18 cellular contexts compared by ENCODE assay signal in the genomic region with DNA sequence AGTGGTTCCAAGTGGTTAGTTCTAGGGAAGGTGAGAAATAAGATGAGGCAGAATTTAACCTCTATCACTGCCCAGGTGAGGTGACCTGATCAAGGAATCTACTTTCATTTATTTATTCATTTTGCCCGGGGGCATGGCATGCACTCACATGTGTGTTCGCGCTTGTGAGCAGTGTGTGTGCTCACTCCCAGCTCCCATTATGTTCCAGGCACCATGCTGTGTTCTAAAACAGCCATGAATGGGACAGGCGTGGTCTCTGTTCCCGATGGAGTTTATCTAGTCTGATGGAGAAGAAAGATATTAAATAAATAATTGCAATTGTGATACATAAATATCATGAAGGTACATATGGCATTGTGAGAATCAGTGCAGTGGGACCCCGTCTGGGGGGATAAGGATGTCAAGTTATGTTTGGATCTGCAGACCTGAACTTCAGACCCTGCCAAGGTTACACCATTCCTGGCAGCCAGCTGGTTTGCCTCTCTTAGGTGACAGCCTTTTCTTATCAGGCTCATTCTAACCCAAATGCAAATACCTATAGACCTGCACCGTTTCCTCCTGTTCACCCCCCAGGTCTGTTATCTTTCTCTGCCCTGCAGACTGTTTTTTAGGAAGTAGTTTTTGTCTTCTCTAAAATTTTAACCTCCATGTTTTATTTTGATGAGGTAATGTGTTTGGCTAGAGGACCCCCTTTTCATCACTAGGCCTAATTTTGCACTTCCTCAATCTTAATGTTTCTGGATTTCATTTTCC. TPM values are rescaled to one million over a fixed set of nuclear protein-coding genes. Genes with fewer than 3 reads are reported as not detected.
DNase-seq lines count a peak whose midpoint lies in the region; ATAC-seq and TF ChIP-seq lines count a peak whose summit lies in the region.
"Had no signal": no experiment of that assay in that cellular context is flagged by ENCODE, and none has a peak within 500 bp of the region (broad histone marks: within the 10 kb centered on the region; RNA-seq: fewer than 3 reads in every experiment).

No MANE protein-coding gene starts in this region.

- TF ChIP-seq CTCF in activated CD8-positive, alpha-beta T cell treated with anti-CD3 and anti-CD28 coated beads for 36 hours (IDR thresholded peaks at IDR 0.05) = no peak
- TF ChIP-seq CTCF in Loucy (conservative IDR thresholded peaks at IDR 0.05; ENCODE audit: low read length) (no peak), adrenal gland (IDR thresholded peaks at IDR 0.05) (no peak), neutrophil (IDR thresholded peaks at IDR 0.05) (no peak), hepatocyte (IDR thresholded peaks at IDR 0.05; ENCODE audit: poor library complexity) (no peak)

- H3K79me2 ChIP-seq in Loucy (ENCODE audit: insufficient read depth, low read length) = peaks cover 95% of the 10 kb centered on the region
- peaks cover 94% of the 10 kb centered on the region for H3K79me2 ChIP-seq in hepatocyte

- H3K36me3 ChIP-seq in Loucy (ENCODE audit: insufficient read depth, low read length) (peaks cover 13% of the 10 kb centered on the region; the same call in 1 of the 2 replicates), adrenal gland (replicated peaks in 1 of 2) (peaks cover 0 to 22% of the 10 kb centered on the region in 2 donors), neutrophil (peaks cover 12% of the 10 kb centered on the region), hepatocyte (replicated peaks; ENCODE audit: insufficient read depth, low read depth) (no peaks in the 10 kb centered on the region)

- H3K9me3 Mint-ChIP-seq in activated CD8-positive, alpha-beta T cell treated with anti-CD3 and anti-CD28 coated beads for 36 hours = no peaks in the 10 kb centered on the region
- H3K9me3 Mint-ChIP-seq in activated CD8-positive, alpha-beta T cell treated with anti-CD3 and anti-CD28 coated beads, Interleukin-2, amount 10 ng/mL, durations not matched to agents 7 days and 5 days (ENCODE audit: insufficient read depth) = no peaks in the 10 kb centered on the region
- H3K9me3 Mint-ChIP-seq: activated CD4-positive, alpha-beta T cell treated with anti-CD3 and anti-CD28 coated beads, Interleukin-2, amount 10 ng/mL, durations not matched to agents 7 days and 5 days; activated naive CD4-positive, alpha-beta T cell treated with anti-CD3 and anti-CD28 coated beads, Interleukin-2, amount 50 U/mL, for 72 hours had no signal

- POLR2A ChIA-PET in activated CD8-positive, alpha-beta T cell treated with anti-CD3 and anti-CD28 coated beads for 36 hours (lab: Charles Lee) = interaction anchor here (1.0 kb wide), 1 partner anchor 15 kb away, joined by 3 read pairs; no protein-coding TSS in a partner anchor
- POLR2A ChIA-PET in activated CD8-positive, alpha-beta T cell treated with anti-CD3 and anti-CD28 coated beads, Interleukin-2, amount 10 ng/mL, durations not matched to agents 7 days and 5 days (lab: Charles Lee) = interaction anchor here (1.0 kb wide), 1 partner anchor 11 kb away, joined by 3 read pairs; a partner anchor contains a TSS

- peak overlapping the region; percentile 4 for H3K4me2 ChIP-seq in Loucy (ENCODE audit: low read depth, low read length, poor library complexity, severe bottlenecking)
- H3K4me2 ChIP-seq in hepatocyte = no peak overlapping the region

- no peak for DNase-seq in activated CD8-positive, alpha-beta T cell treated with anti-CD3 and anti-CD28 coated beads for 36 hours
- DNase-seq in activated CD8-positive, alpha-beta T cell treated with anti-CD3 and anti-CD28 coated beads, Interleukin-2, amount 10 ng/mL, durations not matched to agents 7 days and 5 days = no peak
- DNase-seq in adrenal gland (no peak), OCI-M2 (lab: John Stamatoyannopoulos, UW; ENCODE audit: unreplicated experiment) (no peak), ureter (ENCODE audit: low spot score) (no peak), hepatocyte (ENCODE audit: low spot score) (no peak)
- DNase-seq: activated CD4-positive, alpha-beta T cell treated with anti-CD3 and anti-CD28 coated beads, Interleukin-2, amount 10 ng/mL, durations not matched to agents 7 days and 5 days; cortex of kidney; gastrocnemius medialis; GDM1; NCI-H2171 treated with DMSO at 0.1 percent for 48 hours; psoas muscle; SJCRH30; stimulated activated CD4-positive, alpha-beta T cell treated with anti-CD3 and anti-CD28 coated beads, Interleukin-4, amount 100 ng/mL, for 4 hours had no signal

- peaks cover 69% of the 10 kb centered on the region for H3K4me1 Mint-ChIP-seq in activated CD8-positive, alpha-beta T cell treated with anti-CD3 and anti-CD28 coated beads for 36 hours (ENCODE audit: low read depth)
- peaks cover 43% of the 10 kb centered on the region for H3K4me1 Mint-ChIP-seq in activated CD8-positive, alpha-beta T cell treated with anti-CD3 and anti-CD28 coated beads, Interleukin-2, amount 10 ng/mL, durations not matched to agents 7 days and 5 days (ENCODE audit: low read depth)

- H3K9me3 ChIP-seq in Loucy (ENCODE audit: insufficient read depth, low read depth, low read length) (no peaks in the 10 kb centered on the region), adrenal gland (replicated peaks in 1 of 3) (no peaks in the 10 kb centered on the region), neutrophil (no peaks in the 10 kb centered on the region), hepatocyte (ENCODE audit: low read depth) (no peaks in the 10 kb centered on the region)
- H3K9me3 ChIP-seq: gastrocnemius medialis, psoas muscle, SJCRH30 had no signal

- no peaks in the 10 kb centered on the region for H3F3A ChIP-seq in Loucy (ENCODE audit: low read depth)

- H3K27me3 ChIP-seq in Loucy (ENCODE audit: insufficient read depth, low read length, poor library complexity, severe bottlenecking) = no peaks in the 10 kb centered on the region
- no peaks in the 10 kb centered on the region for H3K27me3 ChIP-seq in adrenal gland
- no peaks in the 10 kb centered on the region for H3K27me3 ChIP-seq in neutrophil
- H3K27me3 ChIP-seq in hepatocyte = no peaks in the 10 kb centered on the region
- H3K27me3 ChIP-seq: gastrocnemius medialis, SJCRH30 had no signal

- H3K4me3 ChIP-seq in Loucy (ENCODE audit: low read length, poor library complexity, severe bottlenecking) = no peak overlapping the region
- H3K4me3 ChIP-seq in adrenal gland = peak overlapping the region in 1 of 4 donors; percentile 12
- no peak overlapping the region for H3K4me3 ChIP-seq in neutrophil (ENCODE audit: low read depth in 1 of 2, low read length in 1 of 2)
- no peak overlapping the region for H3K4me3 ChIP-seq in hepatocyte
- H3K4me3 ChIP-seq: gastrocnemius medialis, lung, psoas muscle, SJCRH30 had no signal

- H3K4me3 Mint-ChIP-seq in activated CD8-positive, alpha-beta T cell treated with anti-CD3 and anti-CD28 coated beads for 36 hours = no peak overlapping the region
- no peak overlapping the region for H3K4me3 Mint-ChIP-seq in activated CD8-positive, alpha-beta T cell treated with anti-CD3 and anti-CD28 coated beads, Interleukin-2, amount 10 ng/mL, durations not matched to agents 7 days and 5 days
- H3K4me3 Mint-ChIP-seq: activated CD4-positive, alpha-beta T cell treated with anti-CD3 and anti-CD28 coated beads, Interleukin-2, amount 10 ng/mL, durations not matched to agents 7 days and 5 days had no signal

- H2AFZ ChIP-seq in Loucy (ENCODE audit: low read length) (no peak overlapping the region), hepatocyte (no peak overlapping the region)

- WGBS in adrenal gland, 4 donors = 58 to 69% (median 63%) methylated on average over 7 of the region's 7 CpGs
- 60% methylated on average over 7 of the region's 7 CpGs for WGBS in hepatocyte (ENCODE audit: low lambda C conversion rate, missing lambda C conversion rate)

- H3K27ac ChIP-seq in adrenal gland = peak overlapping the region in 3 of 5 donors; percentile 15 to 51 (median 28)
- H3K27ac ChIP-seq in neutrophil = peak overlapping the region; percentile 51
- H3K27ac ChIP-seq in hepatocyte = no peak overlapping the region
- H3K27ac ChIP-seq: gastrocnemius medialis, psoas muscle, SJCRH30 had no signal

- H3K36me3 Mint-ChIP-seq in activated CD8-positive, alpha-beta T cell treated with anti-CD3 and anti-CD28 coated beads for 36 hours (ENCODE audit: low read depth) = peaks cover 67% of the 10 kb centered on the region
- peaks cover 52% of the 10 kb centered on the region for H3K36me3 Mint-ChIP-seq in activated CD8-positive, alpha-beta T cell treated with anti-CD3 and anti-CD28 coated beads, Interleukin-2, amount 10 ng/mL, durations not matched to agents 7 days and 5 days (ENCODE audit: low read depth)

- H4K20me1 ChIP-seq in Loucy (ENCODE audit: insufficient read depth, low read length, poor library complexity, severe bottlenecking) (peaks cover 38% of the 10 kb centered on the region), hepatocyte (ENCODE audit: insufficient read depth, poor library complexity, severe bottlenecking) (no peaks in the 10 kb centered on the region)

- no peak overlapping the region for H3K9ac ChIP-seq in Loucy (ENCODE audit: low read depth, low read length, poor library complexity, severe bottlenecking)

- no peaks in the 10 kb centered on the region for H3K27me3 Mint-ChIP-seq in activated CD8-positive, alpha-beta T cell treated with anti-CD3 and anti-CD28 coated beads for 36 hours
- H3K27me3 Mint-ChIP-seq in activated CD8-positive, alpha-beta T cell treated with anti-CD3 and anti-CD28 coated beads, Interleukin-2, amount 10 ng/mL, durations not matched to agents 7 days and 5 days (ENCODE audit: low read depth) = no peaks in the 10 kb centered on the region
- H3K27me3 Mint-ChIP-seq: activated CD4-positive, alpha-beta T cell treated with anti-CD3 and anti-CD28 coated beads, Interleukin-2, amount 10 ng/mL, durations not matched to agents 7 days and 5 days had no signal

- CTCF ChIA-PET in activated CD8-positive, alpha-beta T cell treated with anti-CD3 and anti-CD28 coated beads for 36 hours (lab: Charles Lee) = interaction anchor here (1.1 kb wide), 1 partner anchor 9 kb away, joined by 3 read pairs; no protein-coding TSS in a partner anchor
- CTCF ChIA-PET in activated CD8-positive, alpha-beta T cell treated with anti-CD3 and anti-CD28 coated beads, Interleukin-2, amount 10 ng/mL, durations not matched to agents 7 days and 5 days (lab: Charles Lee) = no interaction called here

- intact Hi-C loops in activated CD8-positive, alpha-beta T cell treated with anti-CD3 and anti-CD28 coated beads for 36 hours (cut with micrococcal nuclease) = no loop called here
- intact Hi-C loops in adrenal gland (cut with DNase I) = no loop called here

- peak overlapping the region; percentile 19 for H3K27ac Mint-ChIP-seq in activated CD8-positive, alpha-beta T cell treated with anti-CD3 and anti-CD28 coated beads for 36 hours
- H3K27ac Mint-ChIP-seq in activated CD8-positive, alpha-beta T cell treated with anti-CD3 and anti-CD28 coated beads, Interleukin-2, amount 10 ng/mL, durations not matched to agents 7 days and 5 days = no peak overlapping the region
- H3K27ac Mint-ChIP-seq: activated CD4-positive, alpha-beta T cell treated with anti-CD3 and anti-CD28 coated beads, Interleukin-2, amount 10 ng/mL, durations not matched to agents 7 days and 5 days had no signal

- ATAC-seq in activated CD8-positive, alpha-beta T cell treated with anti-CD3 and anti-CD28 coated beads for 36 hours = no peak
- no peak for ATAC-seq in activated CD8-positive, alpha-beta T cell treated with anti-CD3 and anti-CD28 coated beads, Interleukin-2, amount 10 ng/mL, durations not matched to agents 7 days and 5 days
- ATAC-seq: activated naive CD4-positive, alpha-beta T cell treated with anti-CD3 and anti-CD28 coated beads, Interleukin-2, amount 50 U/mL, for 72 hours; gastrocnemius medialis; psoas muscle had no signal

- TF ChIP-seq POLR2A in adrenal gland (IDR thresholded peaks at IDR 0.05) = no peak

- H3K9me2 ChIP-seq in Loucy (replicated peaks; ENCODE audit: low read depth, low read length) (no peaks in the 10 kb centered on the region), hepatocyte (replicated peaks; ENCODE audit: insufficient read depth) (no peaks in the 10 kb centered on the region)

- H3K4me1 ChIP-seq in Loucy (ENCODE audit: insufficient read depth, low read length, poor library complexity, severe bottlenecking) (peaks cover 43% of the 10 kb centered on the region), adrenal gland (replicated peaks in 1 of 2) (peaks cover 41 to 90% of the 10 kb centered on the region in 2 donors), neutrophil (ENCODE audit: control insufficient read depth in 1 of 2, insufficient read depth in 1 of 2, low read depth in 1 of 2, low read length in 1 of 2) (peaks cover 13 to 24% of the 10 kb centered on the region in 2 experiments), hepatocyte (ENCODE audit: insufficient read depth) (peaks cover 4% of the 10 kb centered on the region)
- H3K4me1 ChIP-seq: SJCRH30 had no signal

RNA-seq across cellular contexts. Expression of a gene that starts 11.7 kb away (rescaled TPM):
- 100 to 1,000 TPM; 159 to 163 TPM for total RNA-seq in activated CD8-positive, alpha-beta T cell treated with anti-CD3 and anti-CD28 coated beads for 36 hours
- 100 to 1,000 TPM; 179 to 183 TPM for total RNA-seq in activated CD8-positive, alpha-beta T cell treated with anti-CD3 and anti-CD28 coated beads, Interleukin-2, amount 10 ng/mL, durations not matched to agents 7 days and 5 days
- total RNA-seq in adrenal gland = 100 to 1,000 TPM; 153 to 763 (median 380) TPM
- 1,000 to 10,000 TPM in 1 of 3 donors, 100 to 1,000 TPM in 2; 247 to 1,039 (median 489) TPM for polyA plus RNA-seq in adrenal gland
- 152 TPM for total RNA-seq in ureter
- 60.5 and 70.8 TPM in 2 replicates for total RNA-seq in hepatocyte
- polyA plus RNA-seq in hepatocyte = 116 and 136 TPM in 2 replicates

RNA-seq across cellular contexts. Expression of a gene that starts 50.3 kb away (rescaled TPM):
- total RNA-seq in activated CD8-positive, alpha-beta T cell treated with anti-CD3 and anti-CD28 coated beads for 36 hours = 10 to 100 TPM; 39.4 to 41.6 TPM
- 10 to 100 TPM; 42.6 to 48.4 TPM for total RNA-seq in activated CD8-positive, alpha-beta T cell treated with anti-CD3 and anti-CD28 coated beads, Interleukin-2, amount 10 ng/mL, durations not matched to agents 7 days and 5 days
- total RNA-seq in adrenal gland = 10 to 100 TPM; 14.8 to 38.0 (median 27.7) TPM
- 10 to 100 TPM; 11.1 to 50.1 (median 12.4) TPM for polyA plus RNA-seq in adrenal gland
- 38.7 TPM for total RNA-seq in ureter
- total RNA-seq in hepatocyte = 12.4 and 15.1 TPM in 2 replicates
- polyA plus RNA-seq in hepatocyte = 18.6 and 20.0 TPM in 2 replicates
